ENCODE assay signal across 1 cellular context in the genomic region with DNA sequence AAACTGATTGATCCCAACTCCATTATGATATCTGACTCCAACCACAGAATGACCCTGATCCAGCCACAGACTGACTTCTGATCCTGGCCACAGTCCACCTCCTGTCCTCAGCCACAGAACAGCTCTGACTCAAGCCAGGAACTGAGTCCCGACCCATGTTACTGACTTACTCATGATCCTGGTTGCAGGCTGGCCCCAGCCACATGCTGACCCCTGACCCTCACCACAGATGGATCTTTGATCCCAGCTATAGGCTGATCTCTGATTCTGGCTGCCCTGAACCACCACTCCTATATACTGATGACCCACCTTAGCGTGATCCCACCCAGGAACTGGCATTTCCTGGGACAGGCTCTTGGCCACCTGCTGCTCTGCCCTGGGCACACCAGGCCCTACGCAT.
TF ChIP-seq lines count a peak whose summit lies in the region.

No MANE protein-coding gene starts in this region.

TF ChIP-seq in SK-N-SH treated with all-trans-retinoic acid at 6 μM for 48 hours, 23 proteins besides CTCF, POLR2A, EP300 and RAD21 (continued from another document):
- TF ChIP-seq, protein P1, sequence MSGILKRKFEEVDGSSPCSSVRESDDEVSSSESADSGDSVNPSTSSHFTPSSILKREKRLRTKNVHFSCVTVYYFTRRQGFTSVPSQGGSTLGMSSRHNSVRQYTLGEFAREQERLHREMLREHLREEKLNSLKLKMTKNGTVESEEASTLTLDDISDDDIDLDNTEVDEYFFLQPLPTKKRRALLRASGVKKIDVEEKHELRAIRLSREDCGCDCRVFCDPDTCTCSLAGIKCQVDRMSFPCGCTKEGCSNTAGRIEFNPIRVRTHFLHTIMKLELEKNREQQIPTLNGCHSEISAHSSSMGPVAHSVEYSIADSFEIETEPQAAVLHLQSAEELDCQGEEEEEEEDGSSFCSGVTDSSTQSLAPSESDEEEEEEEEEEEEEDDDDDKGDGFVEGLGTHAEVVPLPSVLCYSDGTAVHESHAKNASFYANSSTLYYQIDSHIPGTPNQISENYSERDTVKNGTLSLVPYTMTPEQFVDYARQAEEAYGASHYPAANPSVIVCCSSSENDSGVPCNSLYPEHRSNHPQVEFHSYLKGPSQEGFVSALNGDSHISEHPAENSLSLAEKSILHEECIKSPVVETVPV (CRISPR knock-in tag; IDR thresholded peaks at IDR 0.05) = no peak
- TF ChIP-seq, protein P2, sequence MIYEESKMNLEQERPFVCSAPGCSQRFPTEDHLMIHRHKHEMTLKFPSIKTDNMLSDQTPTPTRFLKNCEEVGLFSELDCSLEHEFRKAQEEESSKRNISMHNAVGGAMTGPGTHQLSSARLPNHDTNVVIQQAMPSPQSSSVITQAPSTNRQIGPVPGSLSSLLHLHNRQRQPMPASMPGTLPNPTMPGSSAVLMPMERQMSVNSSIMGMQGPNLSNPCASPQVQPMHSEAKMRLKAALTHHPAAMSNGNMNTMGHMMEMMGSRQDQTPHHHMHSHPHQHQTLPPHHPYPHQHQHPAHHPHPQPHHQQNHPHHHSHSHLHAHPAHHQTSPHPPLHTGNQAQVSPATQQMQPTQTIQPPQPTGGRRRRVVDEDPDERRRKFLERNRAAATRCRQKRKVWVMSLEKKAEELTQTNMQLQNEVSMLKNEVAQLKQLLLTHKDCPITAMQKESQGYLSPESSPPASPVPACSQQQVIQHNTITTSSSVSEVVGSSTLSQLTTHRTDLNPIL (CRISPR knock-in tag; IDR thresholded peaks at IDR 0.05; ENCODE audit: low read depth) = no peak
- no peak for TF ChIP-seq ZFP30 (CRISPR knock-in tag; IDR thresholded peaks at IDR 0.05)
TF ChIP-seq in SK-N-SH treated with all-trans-retinoic acid at 6 μM for 48 hours: peak in this region for 0.
